13 cellular contexts compared by ENCODE assay signal in genomic region chr12:28568083-28568482, GRCh38.
DNase-seq lines count a peak whose midpoint lies in the region; ATAC-seq, FAIRE-seq and TF ChIP-seq lines count a peak whose summit lies in the region.
"Had no signal": no experiment of that assay in that cellular context is flagged by ENCODE, and none has a peak within 500 bp of the region (broad histone marks: within the 10 kb centered on the region; RNA-seq: fewer than 3 reads in every experiment).

No MANE protein-coding gene starts in this region.

- no peaks in the 10 kb centered on the region for H3K9me1 ChIP-seq in K562 (ENCODE audit: control insufficient read depth, insufficient read depth, low read length)

- CTCF ChIA-PET in K562 (lab: Yijun Ruan, JAX; ENCODE audit: low intra/inter-chr PET ratio) = no interaction called here

- 11% methylated on average over 3 of the region's 3 CpGs for WGBS in K562 (ENCODE audit: insufficient coverage, low coverage, missing lambda C conversion rate)

- no peaks in the 10 kb centered on the region for H3K79me2 ChIP-seq in K562 (ENCODE audit: control insufficient read depth, insufficient read depth, low read length)
- H3K79me2 ChIP-seq: parathyroid adenoma had no signal

- ATAC-seq in K562 (peak; percentile 41; the same call in 1 of the 3 replicates), HG03095 (IDR thresholded peaks at IDR 0.05; ENCODE audit: unreplicated experiment) (no peak), HG03097 (IDR thresholded peaks at IDR 0.05; ENCODE audit: low FRiP score, unreplicated experiment) (no peak)

- intact Hi-C loops in K562 (cut with micrococcal nuclease) = no loop called here

- H3K27ac ChIP-seq in K562 (ENCODE audit: extremely low read depth, low read depth, low read length) = no peak overlapping the region
- H3K27ac ChIP-seq: ascending aorta, parathyroid adenoma, thoracic aorta had no signal

- POLR2A ChIA-PET in K562 (lab: Yijun Ruan, JAX) = no interaction called here

- DNase-seq in A172 (ENCODE audit: low spot score) = peak; percentile 40
- DNase-seq in HPDE6-E6E7 (ENCODE audit: extremely low spot score) = peak; percentile 6
- DNase-seq in K562 (ENCODE audit: extremely low read depth in 1 of 4, low spot score in 3 of 4) = no peak
- DNase-seq in iris pigment epithelial cell (ENCODE audit: low read depth) = peak; percentile 97
- no peak for DNase-seq in NCI-H2227 treated with DMSO at 0.1 percent for 48 hours (lab: John Stamatoyannopoulos, UW)
- DNase-seq in SW 1271 (lab: John Stamatoyannopoulos, UW) = no peak
- DNase-seq: NCI-H1105 treated with DMSO at 0.1 percent for 48 hours had no signal

- H3K4me3 ChIP-seq in K562 = no peak overlapping the region
- H3K4me3 ChIP-seq: ascending aorta, esophagus muscularis mucosa, thoracic aorta had no signal

- TF ChIP-seq RAD21 in K562 (CRISPR knock-in tag; conservative IDR thresholded peaks at IDR 0.05 in 1 of 2, IDR thresholded peaks at IDR 0.05 in 1 of 2) = no peak

- H3K4me2 ChIP-seq in K562 (ENCODE audit: insufficient read depth, low read length) = no peak overlapping the region

- H3K4me1 ChIP-seq in K562 (replicated peaks in 1 of 2; ENCODE audit: control insufficient read depth in 2 of 2, insufficient read depth in 2 of 2, low read length in 2 of 2) = no peaks in the 10 kb centered on the region; a peak in 1 of 5 replicates
- H3K4me1 ChIP-seq: ascending aorta, parathyroid adenoma had no signal

- no peak for FAIRE-seq in K562 (lab: Jason Lieb, UNC)

- no peaks in the 10 kb centered on the region for H3K9me3 ChIP-seq in K562 (replicated peaks; ENCODE audit: control insufficient read depth, insufficient read depth, low read depth, low read length)
- H3K9me3 ChIP-seq: ascending aorta, esophagus muscularis mucosa, thoracic aorta had no signal

- in situ Hi-C loops in K562 (cut with MboI) = no loop called here

- no peaks in the 10 kb centered on the region for H3K36me3 ChIP-seq in K562 (ENCODE audit: control insufficient read depth, insufficient read depth, low read length)
- H3K36me3 ChIP-seq: ascending aorta, esophagus muscularis mucosa, thoracic aorta had no signal

- TF ChIP-seq POLR2A in K562 (conservative IDR thresholded peaks at IDR 0.05) = no peak

- BruUV-seq in K562 (replicated peaks; lab: Mats Ljungman, UMichigan) = no TSS peak

- 0 out of 2 replicates have a peak overlapping the region, but pooled peaks have one; percentile 18 for H2AFZ ChIP-seq in K562 (ENCODE audit: low read depth, low read length)
- H2AFZ ChIP-seq: parathyroid adenoma had no signal

- no peaks in the 10 kb centered on the region for H4K20me1 ChIP-seq in K562 (replicated peaks; ENCODE audit: control insufficient read depth, insufficient read depth, low read length)

- no peaks in the 10 kb centered on the region for H3K27me3 ChIP-seq in K562 (ENCODE audit: control insufficient read depth in 2 of 2, insufficient read depth in 2 of 2, low read length in 2 of 2)
- H3K27me3 ChIP-seq: ascending aorta, esophagus muscularis mucosa had no signal

- no peak for TF ChIP-seq EP300 in K562 (IDR thresholded peaks at IDR 0.05; ENCODE audit: low read length)

- H3K9ac ChIP-seq in K562 (ENCODE audit: insufficient read depth in 1 of 2, low read depth in 2 of 2, low read length in 2 of 2) = no peak overlapping the region
- H3K9ac ChIP-seq: parathyroid adenoma had no signal

- TF ChIP-seq CTCF in K562 (IDR thresholded peaks at IDR 0.05 in 2 of 3, conservative IDR thresholded peaks at IDR 0.05 in 1 of 3; ENCODE audit: insufficient read depth in 2 of 3, low read depth in 1 of 3, low read length in 3 of 3) = no peak

TF ChIP-seq in K562, 482 proteins besides CTCF, POLR2A, EP300 and RAD21:
- TF ChIP-seq ZBTB12 (CRISPR knock-in tag; IDR thresholded peaks at IDR 0.05) = no peak
- TF ChIP-seq FOSL1 (tag; conservative IDR thresholded peaks at IDR 0.05) = peak; percentile 57

Comparison
In these comparisons a context has a peak if more than half of its experiments do, and no peak if none do; other contexts are left out.
1. DNase-seq: peak in A172 (single experiment), HPDE6-E6E7 (single experiment) and iris pigment epithelial cell (single experiment); none in K562 (0 of 4), NCI-H2227 treated with DMSO at 0.1 percent for 48 hours (single experiment) and SW 1271 (0 of 2).